ENCODE assay signal across 26 cellular contexts in the genomic region with DNA sequence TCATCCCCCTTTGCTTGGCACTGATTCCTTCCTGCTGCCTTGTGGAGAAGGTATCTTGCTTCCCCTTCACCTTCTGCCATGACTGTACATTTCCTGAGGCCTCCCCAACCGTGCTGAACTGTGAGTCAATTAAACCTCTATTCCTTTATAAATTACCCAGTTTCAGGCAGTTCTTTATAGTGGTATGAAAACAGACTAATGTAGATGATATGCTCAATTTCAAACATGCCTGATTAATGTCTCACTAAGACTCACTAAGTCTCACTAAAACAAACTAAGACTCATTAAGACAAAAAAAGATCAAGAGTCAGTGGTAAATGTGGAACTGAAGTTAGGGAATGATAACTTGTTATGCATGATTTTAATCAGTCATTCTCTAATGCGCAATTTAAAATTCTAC.
DNase-seq lines count a peak whose midpoint lies in the region; ATAC-seq, FAIRE-seq and TF ChIP-seq lines count a peak whose summit lies in the region.
"Had no signal": no experiment of that assay in that cellular context is flagged by ENCODE, and none has a peak within 500 bp of the region (broad histone marks: within the 10 kb centered on the region; RNA-seq: fewer than 3 reads in every experiment).

No MANE protein-coding gene starts in this region.

- in situ Hi-C loops in KBM-7 (cut with MboI; ENCODE audit: low pct_unique_long_range_greater_than_20kb, low sequenced_read_pairs), result no loop called here

- H2AFZ ChIP-seq in astrocyte (ENCODE audit: low read depth, low read length), result no peak overlapping the region
- no peak overlapping the region for H2AFZ ChIP-seq in mesenchymal stem cell (ENCODE audit: low read depth, low read length)

- no peak overlapping the region for H4K91ac ChIP-seq in mesenchymal stem cell (ENCODE audit: low read length)

- no peak overlapping the region for H3K14ac ChIP-seq in mesenchymal stem cell (ENCODE audit: low read length in 2 of 2)

- no peak for ATAC-seq in Right ventricle myocardium inferior
- no peak for ATAC-seq in GM21390 (IDR thresholded peaks at IDR 0.05; ENCODE audit: unreplicated experiment)
- ATAC-seq: A549; CD8-positive, alpha-beta T cell; HCT116; T-cell had no signal

- H4K20me1 ChIP-seq in astrocyte (ENCODE audit: insufficient read depth, low read length), result no peaks in the 10 kb centered on the region

- H3K4me3 ChIP-seq in astrocyte (ENCODE audit: insufficient read depth, low read depth, low read length) (no peak overlapping the region), mesenchymal stem cell (ENCODE audit: insufficient read depth in 1 of 2, low read depth in 1 of 2, low read length in 2 of 2) (no peak overlapping the region)
- H3K4me3 ChIP-seq: A549 had no signal

- no peak overlapping the region for H3K9ac ChIP-seq in astrocyte (ENCODE audit: low read length)
- no peak overlapping the region for H3K9ac ChIP-seq in mesenchymal stem cell (ENCODE audit: low read length)
- H3K9ac ChIP-seq: KMS-11 had no signal

- H2BK15ac ChIP-seq in mesenchymal stem cell (ENCODE audit: low read depth, poor library complexity, severe bottlenecking), result no peak overlapping the region

- H2AK5ac ChIP-seq in mesenchymal stem cell (ENCODE audit: low read length, severe bottlenecking), result no peak overlapping the region

- no peak for TF ChIP-seq CTCF in HFFc6 (IDR thresholded peaks at IDR 0.05)
- TF ChIP-seq CTCF in astrocyte (IDR thresholded peaks at IDR 0.05; ENCODE audit: insufficient read depth, low read depth, low read length), result no peak

- no peaks in the 10 kb centered on the region for H3K79me2 ChIP-seq in astrocyte (ENCODE audit: insufficient read depth, low read length)

- H3K27ac ChIP-seq in astrocyte (ENCODE audit: low read depth, low read length) (no peak overlapping the region), mesenchymal stem cell (ENCODE audit: low read length, poor library complexity, severe bottlenecking) (no peak overlapping the region)
- H3K27ac ChIP-seq: A549, C4-2B, KMS-11 had no signal

- no peak for FAIRE-seq in astrocyte (lab: Jason Lieb, UNC)
- FAIRE-seq: A549, GM18507 had no signal

- H3K36me3 Mint-ChIP-seq in HFFc6 (ENCODE audit: low read depth) (peaks cover 20% of the 10 kb centered on the region), astrocyte (ENCODE audit: low read depth, unreplicated experiment) (peaks cover 3% of the 10 kb centered on the region)
- H3K36me3 Mint-ChIP-seq: CD8-positive, alpha-beta T cell; T-cell had no signal

- no peak overlapping the region for H2BK5ac ChIP-seq in mesenchymal stem cell (ENCODE audit: low read depth, low read length, poor library complexity, severe bottlenecking)

- H3K4me1 ChIP-seq in astrocyte (ENCODE audit: insufficient read depth, low read length) (peaks cover 3% of the 10 kb centered on the region), mesenchymal stem cell (ENCODE audit: control insufficient read depth, insufficient read depth, low read depth, low read length) (peaks cover 1% of the 10 kb centered on the region)
- H3K4me1 ChIP-seq: A549, Caco-2 had no signal

- peaks cover 63% of the 10 kb centered on the region for H3K4me1 Mint-ChIP-seq in HFFc6 (ENCODE audit: low read depth)
- H3K4me1 Mint-ChIP-seq in astrocyte (ENCODE audit: low read depth, unreplicated experiment), result no peaks in the 10 kb centered on the region
- H3K4me1 Mint-ChIP-seq: B cell, T-cell had no signal

- H3K27ac Mint-ChIP-seq in HFFc6 (peak overlapping the region; percentile 86), astrocyte (ENCODE audit: unreplicated experiment) (no peak overlapping the region)
- H3K27ac Mint-ChIP-seq: B cell; CD8-positive, alpha-beta T cell; T-cell had no signal

- DNase-seq in ELR (ENCODE audit: low read depth), result peak; percentile 22
- DNase-seq in HFFc6, result peak; percentile 61
- DNase-seq in astrocyte (ENCODE audit: low read depth), result peak; percentile 16
- peak; percentile 8 for DNase-seq in mesenchymal stem cell
- DNase-seq in UCSD-AML1 (lab: John Stamatoyannopoulos, UW; ENCODE audit: unreplicated experiment), result no peak
- DNase-seq in Right ventricle myocardium inferior (ENCODE audit: missing footprints), result no peak
- no peak for DNase-seq in KBM-7
- DNase-seq: Caco-2; CD8-positive, alpha-beta T cell; GOT3; NCI-H1048; NCI-H1417 treated with DMSO at 0.1 percent for 48 hours; NCI-H1694 treated with DMSO at 0.1 percent for 48 hours; NCI-H2081; NCI-H2227 treated with DMSO at 0.1 percent for 48 hours; NCI-H526 treated with DMSO at 0.1 percent for 48 hours; RPMI8226; SHP77; T-cell had no signal

- H3K27me3 ChIP-seq in astrocyte (ENCODE audit: insufficient read depth, low read length) (no peaks in the 10 kb centered on the region), mesenchymal stem cell (ENCODE audit: control insufficient read depth in 1 of 2, insufficient read depth in 1 of 2, low read length in 2 of 2) (no peaks in the 10 kb centered on the region)

- H3K18ac ChIP-seq in mesenchymal stem cell (ENCODE audit: low read depth in 1 of 2, low read length in 2 of 2), result no peak overlapping the region

- 43% methylated on average over 1 of the region's 2 CpGs for WGBS in mesenchymal stem cell

- H3K4me3 Mint-ChIP-seq in HFFc6, result peak overlapping the region; percentile 7; the same call in 1 of the 2 replicates
- no peak overlapping the region for H3K4me3 Mint-ChIP-seq in astrocyte (ENCODE audit: unreplicated experiment)
- H3K4me3 Mint-ChIP-seq: B cell; CD8-positive, alpha-beta T cell; T-cell had no signal

- no peak overlapping the region for H4K8ac ChIP-seq in mesenchymal stem cell (ENCODE audit: low read length)

- no peak overlapping the region for H3K4ac ChIP-seq in mesenchymal stem cell (ENCODE audit: low read depth in 1 of 2, low read length in 2 of 2)

- no peaks in the 10 kb centered on the region for H3K27me3 Mint-ChIP-seq in HFFc6 (ENCODE audit: insufficient read depth)
- no peaks in the 10 kb centered on the region for H3K27me3 Mint-ChIP-seq in astrocyte (ENCODE audit: low read depth, unreplicated experiment)
- H3K27me3 Mint-ChIP-seq: B cell had no signal

- H3K36me3 ChIP-seq in astrocyte (ENCODE audit: insufficient read depth, low read length) (no peaks in the 10 kb centered on the region), mesenchymal stem cell (ENCODE audit: control insufficient read depth in 1 of 2, insufficient read depth in 2 of 2, low read depth in 1 of 2, low read length in 2 of 2) (no peaks in the 10 kb centered on the region)

- peaks cover 4% of the 10 kb centered on the region; the same call in 1 of the 2 replicates for H3K9me3 Mint-ChIP-seq in HFFc6
- no peaks in the 10 kb centered on the region for H3K9me3 Mint-ChIP-seq in astrocyte (ENCODE audit: unreplicated experiment)
- H3K9me3 Mint-ChIP-seq: CD8-positive, alpha-beta T cell; T-cell had no signal

- intact Hi-C loops in Right ventricle myocardium inferior (cut with DNase I), result no loop called here

- H3K9me3 ChIP-seq in astrocyte (ENCODE audit: insufficient read depth, low read depth, low read length) (no peaks in the 10 kb centered on the region), mesenchymal stem cell (ENCODE audit: control insufficient read depth, low read length) (no peaks in the 10 kb centered on the region)
- H3K9me3 ChIP-seq: A549, Caco-2 had no signal

- H3K79me1 ChIP-seq in mesenchymal stem cell (replicated peaks; ENCODE audit: low read length, poor library complexity, severe bottlenecking), result peaks cover 4% of the 10 kb centered on the region

- no peak overlapping the region for H2BK120ac ChIP-seq in mesenchymal stem cell (ENCODE audit: low read depth, low read length)

- H2BK12ac ChIP-seq in mesenchymal stem cell (ENCODE audit: low read length in 2 of 2), result no peak overlapping the region

- no peak overlapping the region for H3K23ac ChIP-seq in mesenchymal stem cell (ENCODE audit: low read length in 2 of 2)

- no peak overlapping the region for H3K4me2 ChIP-seq in astrocyte (ENCODE audit: low read length)
- no peak overlapping the region for H3K4me2 ChIP-seq in mesenchymal stem cell (ENCODE audit: low read length, poor library complexity, severe bottlenecking)
- H3K4me2 ChIP-seq: A549, KMS-11 had no signal

Comparison
In these comparisons a context has a peak if more than half of its experiments do, and no peak if none do; other contexts are left out.
1. DNase-seq: peak in ELR (single experiment), HFFc6 (single experiment), astrocyte (single experiment) and mesenchymal stem cell (single experiment); none in UCSD-AML1 (single experiment), Right ventricle myocardium inferior (single experiment) and KBM-7 (single experiment).